Comparison of ENCODE assay signal across 27 cellular contexts in the genomic region with DNA sequence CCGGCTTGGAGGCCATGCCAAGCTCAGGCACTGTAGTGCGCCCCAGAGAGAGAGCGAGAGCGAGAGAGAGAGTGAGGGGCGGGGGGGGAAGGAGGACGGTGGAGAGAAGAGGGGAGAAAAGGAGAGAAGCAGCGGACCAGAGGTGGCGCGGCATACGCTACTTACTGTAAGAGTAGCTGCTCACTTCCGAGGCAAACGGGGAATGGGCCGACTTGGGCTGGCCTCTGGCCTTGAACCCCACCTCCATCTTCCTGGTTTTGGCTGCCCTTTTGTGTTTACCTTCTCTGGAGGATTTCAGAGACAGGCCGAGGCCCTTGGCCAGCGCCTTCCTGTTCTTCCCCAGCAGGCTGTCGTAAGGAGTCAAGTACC.
A peak's percentile ranks its signal among the peaks of the same experiment; 100 is the strongest.
DNase-seq lines count a peak whose midpoint lies in the region; ATAC-seq and TF ChIP-seq lines count a peak whose summit lies in the region.
"Had no signal": no experiment of that assay in that cellular context is flagged by ENCODE, and none has a peak within 500 bp of the region (broad histone marks: within the 10 kb centered on the region; RNA-seq: fewer than 3 reads in every experiment).

No MANE protein-coding gene starts in this region.

- H3K56ac ChIP-seq in mesendoderm (ENCODE audit: low read length): no peak overlapping the region

- peaks cover 91% of the 10 kb centered on the region for H3K36me3 ChIP-seq in DND-41 (ENCODE audit: insufficient read depth, low read length)
- no peaks in the 10 kb centered on the region for H3K36me3 ChIP-seq in ovary
- H3K36me3 ChIP-seq in stomach smooth muscle (ENCODE audit: control insufficient read depth in 2 of 2, insufficient read depth in 2 of 2, low read length in 2 of 2): peaks cover 28 to 53% of the 10 kb centered on the region in 2 donors
- no peaks in the 10 kb centered on the region; the same call in none of the 2 replicates for H3K36me3 ChIP-seq in H7 (replicated peaks; ENCODE audit: control insufficient read depth, insufficient read depth, low read length)
- H3K36me3 ChIP-seq in mesendoderm (ENCODE audit: control insufficient read depth, insufficient read depth, low read length): peaks cover 6% of the 10 kb centered on the region

- H3K4me3 ChIP-seq in DND-41 (ENCODE audit: low read depth in 1 of 2, low read length in 2 of 2): no peak overlapping the region
- no peak overlapping the region for H3K4me3 ChIP-seq in ovary
- H3K4me3 ChIP-seq in stomach smooth muscle (ENCODE audit: low read length in 2 of 2): no peak overlapping the region
- no peak overlapping the region for H3K4me3 ChIP-seq in H7 (ENCODE audit: insufficient read depth, low read depth, low read length)
- H3K4me3 ChIP-seq in mesendoderm (ENCODE audit: low read length): no peak overlapping the region
- H3K4me3 ChIP-seq: GM23338, HAP-1 had no signal

- intact Hi-C loops in ovary (cut with DNase I): loop anchor here in 2 of 4 donors (10.0 kb wide), 2 partner anchors 112 to 122 kb away; no protein-coding TSS in a partner anchor

- no peak for TF ChIP-seq EP300 in ovary (IDR thresholded peaks at IDR 0.05)

- H3K9ac ChIP-seq in DND-41 (ENCODE audit: low read depth, low read length) (no peak overlapping the region), stomach smooth muscle (ENCODE audit: low read length in 2 of 2) (no peak overlapping the region), mesendoderm (ENCODE audit: low read length) (no peak overlapping the region)

- no peaks in the 10 kb centered on the region for H3K27me3 ChIP-seq in DND-41 (ENCODE audit: insufficient read depth, low read length, poor library complexity)
- H3K27me3 ChIP-seq in ovary: no peaks in the 10 kb centered on the region
- no peaks in the 10 kb centered on the region for H3K27me3 ChIP-seq in stomach smooth muscle (ENCODE audit: control insufficient read depth in 1 of 2, insufficient read depth in 2 of 2, low read length in 2 of 2)
- H3K27me3 ChIP-seq in H7 (ENCODE audit: control insufficient read depth, insufficient read depth, low read length): no peaks in the 10 kb centered on the region
- H3K27me3 ChIP-seq in mesendoderm (ENCODE audit: insufficient read depth, low read length, poor library complexity): no peaks in the 10 kb centered on the region
- H3K27me3 ChIP-seq: BE2C had no signal

- no peak overlapping the region for H2BK120ac ChIP-seq in mesendoderm (ENCODE audit: low read depth, low read length)

- H2AFZ ChIP-seq in DND-41 (ENCODE audit: low read depth, low read length): no peak overlapping the region
- H2AFZ ChIP-seq: GM23338 had no signal

- peaks cover 40% of the 10 kb centered on the region for H3K79me2 ChIP-seq in DND-41 (ENCODE audit: insufficient read depth, low read length)
- H3K79me2 ChIP-seq in mesendoderm (ENCODE audit: control insufficient read depth, insufficient read depth, low read length): no peaks in the 10 kb centered on the region

- H3K4me2 ChIP-seq in DND-41 (ENCODE audit: insufficient read depth, low read length) (no peak overlapping the region), mesendoderm (ENCODE audit: low read length) (no peak overlapping the region)
- H3K4me2 ChIP-seq: GM23338 had no signal

- no peak overlapping the region for H2BK5ac ChIP-seq in mesendoderm (ENCODE audit: low read length)

- no peak overlapping the region for H2BK15ac ChIP-seq in mesendoderm (replicated peaks; ENCODE audit: low read depth)

- no peaks in the 10 kb centered on the region for H3K4me1 ChIP-seq in DND-41 (ENCODE audit: insufficient read depth, low read length)
- peaks cover 6% of the 10 kb centered on the region for H3K4me1 ChIP-seq in ovary (ENCODE audit: insufficient read depth)
- peaks cover 67% of the 10 kb centered on the region for H3K4me1 ChIP-seq in stomach smooth muscle (ENCODE audit: control insufficient read depth, insufficient read depth, low read length)
- no peaks in the 10 kb centered on the region for H3K4me1 ChIP-seq in mesendoderm (ENCODE audit: control insufficient read depth, low read depth, low read length)
- H3K4me1 ChIP-seq: HAP-1 had no signal

- H4K20me1 ChIP-seq in DND-41 (ENCODE audit: insufficient read depth, low read length): peaks cover 40% of the 10 kb centered on the region

- no peak for TF ChIP-seq POLR2A in ovary (IDR thresholded peaks at IDR 0.05)

- H3K9me3 ChIP-seq in DND-41 (ENCODE audit: insufficient read depth, low read length, severe bottlenecking) (no peaks in the 10 kb centered on the region), ovary (no peaks in the 10 kb centered on the region), stomach smooth muscle (ENCODE audit: control insufficient read depth in 2 of 2, low read length in 2 of 2) (no peaks in the 10 kb centered on the region)
- H3K9me3 ChIP-seq: BE2C, HAP-1 had no signal

- TF ChIP-seq CTCF in DND-41 (IDR thresholded peaks at IDR 0.05; ENCODE audit: borderline replicate concordance, extremely low read depth, low read length, poor library complexity, severe bottlenecking) (no peak), ovary (IDR thresholded peaks at IDR 0.05) (no peak)

- ATAC-seq in DND-41 (ENCODE audit: insufficient read depth, low read depth): 0 out of 3 replicates have a peak, but pooled peaks have one; percentile 30
- ATAC-seq in GM18868 (IDR thresholded peaks at IDR 0.05; ENCODE audit: unreplicated experiment): no peak
- ATAC-seq: Panc1 had no signal

- no peak overlapping the region for H4K8ac ChIP-seq in mesendoderm (ENCODE audit: low read depth, low read length)

- no peak overlapping the region for H3K18ac ChIP-seq in mesendoderm (ENCODE audit: low read length)

- 42 to 70% (median 48%) methylated on average over 16 of the region's 16 CpGs for WGBS in ovary, 3 donors
- no CpG with 5 or more reads among the region's 16 CpGs for WGBS in mesendoderm (ENCODE audit: extremely low coverage, insufficient coverage, low lambda C conversion rate)

- no peak overlapping the region for H2AK5ac ChIP-seq in mesendoderm (ENCODE audit: low read length)

- H3K23ac ChIP-seq in mesendoderm (ENCODE audit: low read length): no peak overlapping the region

- peaks cover 10% of the 10 kb centered on the region for H3K79me1 ChIP-seq in mesendoderm (ENCODE audit: low read length)

- no peak overlapping the region for H3K4ac ChIP-seq in mesendoderm (ENCODE audit: low read depth, low read length)

- no peak overlapping the region for H4K5ac ChIP-seq in mesendoderm (ENCODE audit: low read length)

- H3K27ac ChIP-seq in DND-41 (ENCODE audit: low read length): no peak overlapping the region
- H3K27ac ChIP-seq in ovary: no peak overlapping the region
- H3K27ac ChIP-seq in stomach smooth muscle (ENCODE audit: low read length): peak overlapping the region; percentile 55
- no peak overlapping the region for H3K27ac ChIP-seq in mesendoderm (ENCODE audit: low read depth, low read length)

- DNase-seq in DND-41: no peak
- peak; percentile 4 for DNase-seq in epidermal melanocyte (ENCODE audit: insufficient read length, low spot score)
- DNase-seq in ovary: peak in 3 of 5 donors; percentile 50 to 61 (median 57)
- no peak for DNase-seq in effector CD8-positive, alpha-beta T cell (lab: John Stamatoyannopoulos, UW)
- no peak for DNase-seq in H7
- DNase-seq in mesendoderm: no peak
- DNase-seq: 8988T; ACHN; BE2C; Calu3; CD8-positive, alpha-beta memory T cell; DMS79 treated with DMSO at 0.1 percent for 48 hours; Karpas-422; NCI-H1092 treated with DMSO at 0.1 percent for 48 hours; NCI-H1436; NCI-H187; NCI-H2081 treated with DMSO at 0.1 percent for 48 hours; NCI-H2171; NCI-H226; NCI-H510A; NCI-H69; SHP77 had no signal

Comparison
In these comparisons a context has a peak if more than half of its experiments do, and no peak if none do; other contexts are left out.
1. DNase-seq: peak in epidermal melanocyte (single experiment) and ovary (3 of 5); none in DND-41 (single experiment), effector CD8-positive, alpha-beta T cell (single experiment), H7 (single experiment) and mesendoderm (single experiment).